ENCODE assay signal across 10 cellular contexts in the genomic region with DNA sequence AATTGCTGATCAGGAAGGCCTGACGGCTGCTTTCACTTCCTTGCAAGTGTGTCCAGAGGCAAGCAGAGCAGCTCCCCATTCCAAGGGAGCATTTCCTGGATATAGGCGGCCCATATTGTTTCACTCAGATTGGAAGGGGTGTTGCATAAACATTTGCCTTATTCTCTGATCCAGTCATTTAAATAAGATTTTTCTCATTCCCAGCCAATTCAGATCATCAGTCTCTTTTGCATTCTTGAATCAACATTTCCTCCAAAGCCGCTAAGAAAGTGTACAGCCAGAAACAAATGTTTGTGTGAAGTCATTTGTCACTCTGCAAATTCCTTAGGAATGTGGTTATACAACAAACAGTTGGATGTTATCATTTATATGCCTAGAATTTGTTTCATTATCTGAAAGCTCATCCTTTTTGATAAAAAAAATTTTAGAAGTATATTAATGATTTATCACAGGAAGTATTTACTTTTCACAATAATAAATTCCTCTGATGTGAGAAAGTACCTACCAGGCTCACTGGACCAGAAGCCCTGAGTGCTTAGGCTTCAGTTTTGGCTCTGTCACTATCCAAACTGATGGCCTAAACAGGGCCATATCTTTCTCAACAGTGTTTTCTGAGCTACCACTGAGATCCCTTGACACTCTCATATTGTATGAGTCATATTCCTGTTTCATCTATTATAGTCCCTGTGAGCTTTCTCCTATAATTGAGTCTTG.
DNase-seq lines count a peak whose midpoint lies in the region; ATAC-seq and TF ChIP-seq lines count a peak whose summit lies in the region.
"Had no signal": no experiment of that assay in that cellular context is flagged by ENCODE, and none has a peak within 500 bp of the region (broad histone marks: within the 10 kb centered on the region; RNA-seq: fewer than 3 reads in every experiment).

No MANE protein-coding gene starts in this region.

- in situ Hi-C loops in astrocyte of the spinal cord (cut with HindIII; ENCODE audit: low sequenced_read_pairs) = no loop called here

- no peak for TF ChIP-seq POLR2A in suprapubic skin (IDR thresholded peaks at IDR 0.05)

- DNase-seq in SIG-M5 treated with dmso at 0.1 percent for 504 hours (lab: John Stamatoyannopoulos, UW; ENCODE audit: unreplicated experiment) = peak; percentile 36
- DNase-seq in SIG-M5 (lab: John Stamatoyannopoulos, UW) = no peak
- DNase-seq in astrocyte of the spinal cord (ENCODE audit: low read depth, low spot score) = peak; percentile 32
- no peak for DNase-seq in left ventricle myocardium superior
- DNase-seq in suprapubic skin (ENCODE audit: low spot score in 2 of 2) = no peak
- no peak for DNase-seq in stimulated activated CD8-positive, alpha-beta memory T cell treated with anti-CD3 and anti-CD28 coated beads, Interleukin-4, amount 100 ng/mL, for 48 hours
- DNase-seq: stimulated activated CD4-positive, alpha-beta T cell treated with anti-CD3 and anti-CD28 coated beads, Interleukin-2, amount 100 ng/mL, for 24 hours had no signal

- H3K4me1 ChIP-seq in suprapubic skin = peaks cover 5% of the 10 kb centered on the region

- no peak for TF ChIP-seq CTCF in astrocyte of the spinal cord (IDR thresholded peaks at IDR 0.05; ENCODE audit: low read depth, low read length)
- no peak for TF ChIP-seq CTCF in suprapubic skin (IDR thresholded peaks at IDR 0.05)

- no peaks in the 10 kb centered on the region for H3K36me3 ChIP-seq in suprapubic skin

- H3K4me3 ChIP-seq in astrocyte of the spinal cord (ENCODE audit: low read depth, low read length) (no peak overlapping the region), suprapubic skin (no peak overlapping the region)

- intact Hi-C loops in left ventricle myocardium superior (cut with micrococcal nuclease) = no loop called here

- H3K27me3 ChIP-seq in suprapubic skin = no peaks in the 10 kb centered on the region

- WGBS in suprapubic skin = 34% methylated on average over 3 of the region's 3 CpGs

- no peaks in the 10 kb centered on the region for H3K9me3 ChIP-seq in suprapubic skin

- peak overlapping the region; percentile 72 for H3K27ac ChIP-seq in suprapubic skin
- H3K27ac ChIP-seq: 22Rv1 had no signal

- TF ChIP-seq EP300 in suprapubic skin (IDR thresholded peaks at IDR 0.05) = no peak

- ATAC-seq in left ventricle myocardium superior (peak; percentile 81), GM18498 (IDR thresholded peaks at IDR 0.05; ENCODE audit: unreplicated experiment) (no peak), HG03342 (IDR thresholded peaks at IDR 0.05; ENCODE audit: unreplicated experiment) (no peak)

Comparison
In these comparisons a context has a peak if more than half of its experiments do, and no peak if none do; other contexts are left out.
1. DNase-seq: peak in SIG-M5 treated with dmso at 0.1 percent for 504 hours (single experiment) and astrocyte of the spinal cord (single experiment); none in SIG-M5 (single experiment), left ventricle myocardium superior (single experiment), suprapubic skin (0 of 2) and stimulated activated CD8-positive, alpha-beta memory T cell treated with anti-CD3 and anti-CD28 coated beads, Interleukin-4, amount 100 ng/mL, for 48 hours (single experiment).